Comparison of ENCODE assay signal across 15 cellular contexts in the genomic region with DNA sequence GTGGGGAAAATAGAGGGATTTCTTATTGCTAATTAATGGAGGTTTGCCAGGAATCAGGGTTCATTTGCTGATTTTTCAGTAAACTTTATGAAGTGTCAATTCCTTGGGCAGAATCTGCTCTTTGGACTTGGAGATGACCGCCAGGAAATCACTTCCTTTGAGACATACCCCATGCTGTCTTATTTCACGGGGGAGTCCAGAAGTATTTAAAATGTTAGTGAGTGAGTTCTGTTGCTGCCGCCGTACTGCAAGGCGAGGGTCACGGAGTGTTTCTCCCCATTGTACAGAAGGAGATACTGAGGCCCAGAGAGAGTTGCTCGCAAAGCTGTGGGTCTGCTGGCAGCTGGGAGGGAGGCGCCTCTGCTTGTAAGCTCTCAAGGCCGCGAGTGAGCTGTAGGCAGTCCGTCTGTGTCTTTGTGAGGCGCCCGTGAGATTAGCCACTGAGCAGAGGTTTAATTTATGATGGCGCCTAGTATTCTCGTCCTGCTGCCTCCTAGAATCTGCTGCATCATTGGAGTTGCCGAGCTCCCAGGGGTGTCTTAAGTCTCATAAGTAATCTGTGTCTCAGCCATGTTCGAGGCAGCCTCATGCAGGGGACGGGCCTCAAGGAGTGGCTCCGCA.
"Had no signal": no experiment of that assay in that cellular context is flagged by ENCODE, and none has a peak within 500 bp of the region (broad histone marks: within the 10 kb centered on the region; RNA-seq: fewer than 3 reads in every experiment).

No MANE protein-coding gene starts in this region.

- H3K27ac Mint-ChIP-seq: activated CD4-positive, alpha-beta memory T cell treated with anti-CD3 and anti-CD28 coated beads for 36 hours; activated naive CD4-positive, alpha-beta T cell treated with anti-CD3 and anti-CD28 coated beads, Interleukin-2, amount 50 U/mL, for 24 hours; activated T-cell treated with anti-CD3 and anti-CD28 coated beads, Interleukin-2, amount 50 U/mL, for 24 hours; stimulated activated naive CD8-positive, alpha-beta T cell treated with anti-CD3 and anti-CD28 coated beads, Interleukin-15, amount 100 ng/mL, for 72 hours; T-cell had no signal

- H3K36me3 ChIP-seq: colonic mucosa, upper lobe of left lung had no signal

- DNase-seq: activated CD4-positive, alpha-beta memory T cell treated with anti-CD3 and anti-CD28 coated beads for 36 hours; activated T-cell treated with anti-CD3 and anti-CD28 coated beads, Interleukin-2, amount 50 U/mL, for 24 hours; amniotic stem cell; body of pancreas; central memory CD4-positive, alpha-beta T cell; colonic mucosa; kidney glomerular epithelial cell; stimulated activated CD4-positive, alpha-beta T cell treated with anti-CD3 and anti-CD28 coated beads, Interleukin-1b, Interleukin-23, amount 100 ng/mL, for 48 hours; stimulated activated naive CD8-positive, alpha-beta T cell treated with anti-CD3 and anti-CD28 coated beads, Interleukin-15, amount 100 ng/mL, for 72 hours; T-cell; T-helper 9 cell had no signal

- H3K27me3 ChIP-seq: body of pancreas, colonic mucosa, upper lobe of left lung had no signal

- H3K4me1 Mint-ChIP-seq: activated naive CD4-positive, alpha-beta T cell treated with anti-CD3 and anti-CD28 coated beads, Interleukin-2, amount 50 U/mL, for 24 hours had no signal

- H3K9me3 ChIP-seq: body of pancreas, colonic mucosa, upper lobe of left lung had no signal

- H3K27ac ChIP-seq: body of pancreas, colonic mucosa, upper lobe of left lung had no signal

- H3K4me1 ChIP-seq: body of pancreas, colonic mucosa had no signal

- H3K4me3 ChIP-seq: body of pancreas, colonic mucosa, upper lobe of left lung had no signal

- H3K4me3 Mint-ChIP-seq: activated CD4-positive, alpha-beta memory T cell treated with anti-CD3 and anti-CD28 coated beads for 36 hours; activated naive CD4-positive, alpha-beta T cell treated with anti-CD3 and anti-CD28 coated beads, Interleukin-2, amount 50 U/mL, for 24 hours; activated T-cell treated with anti-CD3 and anti-CD28 coated beads, Interleukin-2, amount 50 U/mL, for 24 hours; neural crest cell; stimulated activated naive CD8-positive, alpha-beta T cell treated with anti-CD3 and anti-CD28 coated beads, Interleukin-15, amount 100 ng/mL, for 72 hours; T-cell had no signal

- H3K36me3 Mint-ChIP-seq: activated CD4-positive, alpha-beta memory T cell treated with anti-CD3 and anti-CD28 coated beads for 36 hours; activated naive CD4-positive, alpha-beta T cell treated with anti-CD3 and anti-CD28 coated beads, Interleukin-2, amount 50 U/mL, for 24 hours; T-cell had no signal

- H3K9me3 Mint-ChIP-seq: activated CD4-positive, alpha-beta memory T cell treated with anti-CD3 and anti-CD28 coated beads for 36 hours; activated naive CD4-positive, alpha-beta T cell treated with anti-CD3 and anti-CD28 coated beads, Interleukin-2, amount 50 U/mL, for 24 hours; activated T-cell treated with anti-CD3 and anti-CD28 coated beads, Interleukin-2, amount 50 U/mL, for 24 hours; T-cell had no signal

- ATAC-seq: body of pancreas; esophagus mucosa; stimulated activated naive CD8-positive, alpha-beta T cell treated with anti-CD3 and anti-CD28 coated beads, Interleukin-15, amount 100 ng/mL, for 72 hours; T-cell had no signal
